Comparison of ENCODE assay signal across 1 cellular context in genomic region chr11:46332568-46333128, GRCh38.
TF ChIP-seq lines count a peak whose summit lies in the region.

No MANE protein-coding gene starts in this region.

TF ChIP-seq in GM12878, 131 proteins besides CTCF, POLR2A, EP300 and RAD21:
- TF ChIP-seq EGR1 (IDR thresholded peaks at IDR 0.05; ENCODE audit: borderline replicate concordance in 1 of 2, low read depth in 2 of 2, low read length in 2 of 2), result peak in 1 of 2 experiments; percentile 72; a peak in 2 of 3 replicates
- 0 out of 2 replicates have a peak, but pooled peaks have one; percentile 21 for TF ChIP-seq TCF12 (IDR thresholded peaks at IDR 0.05; ENCODE audit: low read depth, low read length)
- TF ChIP-seq, protein P1, sequence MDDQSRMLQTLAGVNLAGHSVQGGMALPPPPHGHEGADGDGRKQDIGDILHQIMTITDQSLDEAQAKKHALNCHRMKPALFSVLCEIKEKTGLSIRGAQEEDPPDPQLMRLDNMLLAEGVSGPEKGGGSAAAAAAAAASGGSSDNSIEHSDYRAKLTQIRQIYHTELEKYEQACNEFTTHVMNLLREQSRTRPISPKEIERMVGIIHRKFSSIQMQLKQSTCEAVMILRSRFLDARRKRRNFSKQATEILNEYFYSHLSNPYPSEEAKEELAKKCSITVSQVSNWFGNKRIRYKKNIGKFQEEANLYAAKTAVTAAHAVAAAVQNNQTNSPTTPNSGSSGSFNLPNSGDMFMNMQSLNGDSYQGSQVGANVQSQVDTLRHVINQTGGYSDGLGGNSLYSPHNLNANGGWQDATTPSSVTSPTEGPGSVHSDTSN (IDR thresholded peaks at IDR 0.05; ENCODE audit: insufficient replicate concordance, low read depth, low read length), result peak; percentile 81
- no peak for TF ChIP-seq IRF4 (IDR thresholded peaks at IDR 0.05; ENCODE audit: low read depth, low read length)
- no peak for TF ChIP-seq HDGF (IDR thresholded peaks at IDR 0.05)
- TF ChIP-seq CREB1 (IDR thresholded peaks at IDR 0.05; ENCODE audit: low read depth), result no peak
- TF ChIP-seq, protein P2, sequence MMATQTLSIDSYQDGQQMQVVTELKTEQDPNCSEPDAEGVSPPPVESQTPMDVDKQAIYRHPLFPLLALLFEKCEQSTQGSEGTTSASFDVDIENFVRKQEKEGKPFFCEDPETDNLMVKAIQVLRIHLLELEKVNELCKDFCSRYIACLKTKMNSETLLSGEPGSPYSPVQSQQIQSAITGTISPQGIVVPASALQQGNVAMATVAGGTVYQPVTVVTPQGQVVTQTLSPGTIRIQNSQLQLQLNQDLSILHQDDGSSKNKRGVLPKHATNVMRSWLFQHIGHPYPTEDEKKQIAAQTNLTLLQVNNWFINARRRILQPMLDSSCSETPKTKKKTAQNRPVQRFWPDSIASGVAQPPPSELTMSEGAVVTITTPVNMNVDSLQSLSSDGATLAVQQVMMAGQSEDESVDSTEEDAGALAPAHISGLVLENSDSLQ (IDR thresholded peaks at IDR 0.05), result peak; percentile 93
